In genomic region chr7:865921-866320, GRCh38 we compare ENCODE assay signal across 24 cellular contexts. TPM values are rescaled to one million over a fixed set of nuclear protein-coding genes. Genes with fewer than 3 reads are reported as not detected.
DNase-seq lines count a peak whose midpoint lies in the region; ATAC-seq and TF ChIP-seq lines count a peak whose summit lies in the region.
"Had no signal": no experiment of that assay in that cellular context is flagged by ENCODE, and none has a peak within 500 bp of the region (broad histone marks: within the 10 kb centered on the region; RNA-seq: fewer than 3 reads in every experiment).

No MANE protein-coding gene starts in this region.

- no peaks in the 10 kb centered on the region for H3K27me3 ChIP-seq in transverse colon
- H3K27me3 ChIP-seq: Peyer's patch, spleen had no signal

- in situ Hi-C loops in transverse colon (cut with MboI; ENCODE audit: low pct_ligation_motif_present in 1 of 4, low pct_unique_long_range_greater_than_20kb in 1 of 4, low sequenced_read_pairs in 3 of 4) = loop anchor here in 1 of 4 donors (10.0 kb wide), 1 partner anchor 71 kb away; no protein-coding TSS in a partner anchor

- H3K27ac ChIP-seq in coronary artery = peak overlapping the region; percentile 90 to 96
- peak overlapping the region in 3 of 4 donors; percentile 74 to 91 (median 90) for H3K27ac ChIP-seq in transverse colon

- 94 to 100% methylated on average over 6 to 25 of the region's 25 CpGs for WGBS in transverse colon (ENCODE audit: low coverage in 1 of 2), 2 donors

- peaks cover 5% of the 10 kb centered on the region for H3K4me1 Mint-ChIP-seq in progenitor cell of endocrine pancreas (ENCODE audit: low read depth)
- H3K4me1 Mint-ChIP-seq: H9; stimulated activated effector memory CD8-positive, alpha-beta T cell treated with anti-CD3 and anti-CD28 coated beads, Interleukin-12 subunit alpha, Interleukin-12 subunit beta, amount 100 ng/mL, for 72 hours had no signal

- peaks cover 43% of the 10 kb centered on the region for H3K36me3 Mint-ChIP-seq in progenitor cell of endocrine pancreas (ENCODE audit: insufficient read depth)

- H3K9me3 ChIP-seq in transverse colon = no peaks in the 10 kb centered on the region
- H3K9me3 ChIP-seq: Peyer's patch, spleen had no signal

- intact Hi-C loops in Right ventricle myocardium inferior (cut with DNase I) (no loop called here), cardiac septum (cut with DNase I) (loop anchor here (5.0 kb wide), 1 partner anchor 44 kb away; no protein-coding TSS in a partner anchor), transverse colon (cut with DNase I; ENCODE audit: low total_unique reads) (loop anchor here (5.0 kb wide), 1 partner anchor 34 kb away; the partner anchor contains the start of gene SUN1)

- TF ChIP-seq EP300 in transverse colon (IDR thresholded peaks at IDR 0.05; ENCODE audit: low read depth) = no peak

- H3K27ac Mint-ChIP-seq in progenitor cell of endocrine pancreas = peak overlapping the region; percentile 89
- H3K27ac Mint-ChIP-seq: activated CD4-positive, alpha-beta T cell treated with anti-CD3 and anti-CD28 coated beads for 36 hours; activated naive CD4-positive, alpha-beta T cell treated with anti-CD3 and anti-CD28 coated beads, Interleukin-2, amount 10 ng/mL, durations not matched to agents 7 days and 5 days; CD8-positive, alpha-beta T cell; stimulated activated effector memory CD8-positive, alpha-beta T cell treated with anti-CD3 and anti-CD28 coated beads, Interleukin-12 subunit alpha, Interleukin-12 subunit beta, amount 100 ng/mL, for 72 hours had no signal

- peaks cover 3% of the 10 kb centered on the region for H3K9me3 Mint-ChIP-seq in progenitor cell of endocrine pancreas (ENCODE audit: low read depth)
- H3K9me3 Mint-ChIP-seq: activated naive CD4-positive, alpha-beta T cell treated with anti-CD3 and anti-CD28 coated beads, Interleukin-2, amount 10 ng/mL, durations not matched to agents 7 days and 5 days; CD8-positive, alpha-beta T cell; H9; stimulated activated effector memory CD8-positive, alpha-beta T cell treated with anti-CD3 and anti-CD28 coated beads, Interleukin-12 subunit alpha, Interleukin-12 subunit beta, amount 100 ng/mL, for 72 hours had no signal

- H3K4me1 ChIP-seq in transverse colon = peaks cover 13 to 23% (median 16%) of the 10 kb centered on the region in 4 donors

- no peak overlapping the region for H3K4me3 Mint-ChIP-seq in progenitor cell of endocrine pancreas (ENCODE audit: low read depth)
- H3K4me3 Mint-ChIP-seq: activated CD4-positive, alpha-beta T cell treated with anti-CD3 and anti-CD28 coated beads for 36 hours; activated naive CD4-positive, alpha-beta T cell treated with anti-CD3 and anti-CD28 coated beads, Interleukin-2, amount 10 ng/mL, durations not matched to agents 7 days and 5 days; CD8-positive, alpha-beta T cell; H9; stimulated activated effector memory CD8-positive, alpha-beta T cell treated with anti-CD3 and anti-CD28 coated beads, Interleukin-12 subunit alpha, Interleukin-12 subunit beta, amount 100 ng/mL, for 72 hours had no signal

- ATAC-seq in Right ventricle myocardium inferior (no peak), HG02884 (IDR thresholded peaks at IDR 0.05; ENCODE audit: unreplicated experiment) (no peak), GM18867 (IDR thresholded peaks at IDR 0.05; ENCODE audit: unreplicated experiment) (no peak)
- ATAC-seq: activated CD4-positive, alpha-beta T cell treated with anti-CD3 and anti-CD28 coated beads for 36 hours; CD8-positive, alpha-beta T cell; stimulated activated effector memory CD8-positive, alpha-beta T cell treated with anti-CD3 and anti-CD28 coated beads, Interleukin-12 subunit alpha, Interleukin-12 subunit beta, amount 100 ng/mL, for 72 hours had no signal

- TF ChIP-seq CTCF in coronary artery (IDR thresholded peaks at IDR 0.05) (no peak), progenitor cell of endocrine pancreas (IDR thresholded peaks at IDR 0.05; ENCODE audit: unreplicated experiment) (no peak), transverse colon (IDR thresholded peaks at IDR 0.05) (no peak)

- H3K4me3 ChIP-seq in coronary artery (no peak overlapping the region), transverse colon (no peak overlapping the region)
- H3K4me3 ChIP-seq: Peyer's patch, spleen had no signal

- TF ChIP-seq POLR2A in transverse colon (IDR thresholded peaks at IDR 0.05) = no peak

- H3K27me3 Mint-ChIP-seq in progenitor cell of endocrine pancreas = no peaks in the 10 kb centered on the region
- H3K27me3 Mint-ChIP-seq: activated CD4-positive, alpha-beta T cell treated with anti-CD3 and anti-CD28 coated beads for 36 hours; activated naive CD4-positive, alpha-beta T cell treated with anti-CD3 and anti-CD28 coated beads, Interleukin-2, amount 10 ng/mL, durations not matched to agents 7 days and 5 days had no signal

- H3K36me3 ChIP-seq in transverse colon = peaks cover 0 to 20% (median 8%) of the 10 kb centered on the region in 4 donors

- DNase-seq in Right ventricle myocardium inferior (ENCODE audit: missing footprints) = peak; percentile 64
- no peak for DNase-seq in cardiac septum (ENCODE audit: low spot score)
- no peak for DNase-seq in coronary artery (ENCODE audit: low spot score)
- DNase-seq in progenitor cell of endocrine pancreas (ENCODE audit: low spot score, unreplicated experiment) = no peak
- DNase-seq in transverse colon = no peak
- no peak for DNase-seq in activated gamma-delta T cell (lab: John Stamatoyannopoulos, UW)
- DNase-seq: 8988T; activated CD4-positive, alpha-beta T cell treated with anti-CD3 and anti-CD28 coated beads for 36 hours; activated naive CD4-positive, alpha-beta T cell treated with anti-CD3 and anti-CD28 coated beads, Interleukin-2, amount 10 ng/mL, durations not matched to agents 7 days and 5 days; CD8-positive, alpha-beta T cell; cerebellar nuclear complex; DMS 273 treated with DMSO at 0.1 percent for 48 hours; H9; Kasumi-1; MV-4-11; NCI-H146; NCI-H2171 treated with DMSO at 0.1 percent for 48 hours; NCI-H524; Peyer's patch; spleen; stimulated activated CD4-positive, alpha-beta T cell treated with anti-CD3 and anti-CD28 coated beads, Interleukin-2, amount 100 ng/mL, for 48 hours had no signal

RNA-seq across cellular contexts. Expression of gene GET4, which starts 10.4 kb away (rescaled TPM):
- 19.1 TPM for total RNA-seq in Right ventricle myocardium inferior
- total RNA-seq in cardiac septum = 21.3 TPM
- total RNA-seq in progenitor cell of endocrine pancreas = 58.2 and 58.7 TPM in 2 replicates
- 100 to 1,000 TPM in 2 of 4 donors, 10 to 100 TPM in 2; 49.4 to 116 (median 85.2) TPM for total RNA-seq in transverse colon

RNA-seq across cellular contexts. Expression of gene SUN1, which starts 33.6 kb away (rescaled TPM):
- total RNA-seq in Right ventricle myocardium inferior = 176 TPM
- total RNA-seq in cardiac septum = 153 TPM
- total RNA-seq in progenitor cell of endocrine pancreas = 152 and 157 TPM in 2 replicates
- 100 to 1,000 TPM in 3 of 4 donors, 10 to 100 TPM in 1; 92.7 to 569 (median 162) TPM for total RNA-seq in transverse colon
